8 cellular contexts compared by ENCODE assay signal in the genomic region with DNA sequence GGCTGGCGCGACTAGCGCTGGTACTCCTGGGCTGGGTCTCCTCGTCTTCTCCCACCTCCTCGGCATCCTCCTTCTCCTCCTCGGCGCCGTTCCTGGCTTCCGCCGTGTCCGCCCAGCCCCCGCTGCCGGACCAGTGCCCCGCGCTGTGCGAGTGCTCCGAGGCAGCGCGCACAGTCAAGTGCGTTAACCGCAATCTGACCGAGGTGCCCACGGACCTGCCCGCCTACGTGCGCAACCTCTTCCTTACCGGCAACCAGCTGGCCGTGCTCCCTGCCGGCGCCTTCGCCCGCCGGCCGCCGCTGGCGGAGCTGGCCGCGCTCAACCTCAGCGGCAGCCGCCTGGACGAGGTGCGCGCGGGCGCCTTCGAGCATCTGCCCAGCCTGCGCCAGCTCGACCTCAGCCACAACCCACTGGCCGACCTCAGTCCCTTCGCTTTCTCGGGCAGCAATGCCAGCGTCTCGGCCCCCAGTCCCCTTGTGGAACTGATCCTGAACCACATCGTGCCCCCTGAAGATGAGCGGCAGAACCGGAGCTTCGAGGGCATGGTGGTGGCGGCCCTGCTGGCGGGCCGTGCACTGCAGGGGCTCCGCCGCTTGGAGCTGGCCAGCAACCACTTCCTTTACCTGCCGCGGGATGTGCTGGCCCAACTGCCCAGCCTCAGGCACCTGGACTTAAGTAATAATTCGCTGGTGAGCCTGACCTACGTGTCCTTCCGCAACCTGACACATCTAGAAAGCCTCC.
DNase-seq lines count a peak whose midpoint lies in the region; ATAC-seq and TF ChIP-seq lines count a peak whose summit lies in the region.

No MANE protein-coding gene starts in this region.

- H3K27ac Mint-ChIP-seq in nephron = peak overlapping the region in 2 of 3 experiments; percentile 44 to 51

- peak overlapping the region; percentile 88 to 93 (median 91) for H3K4me3 Mint-ChIP-seq in nephron

- TF ChIP-seq CTCF in VCaP (conservative IDR thresholded peaks at IDR 0.05) (peak; percentile 14; the same call in 1 of the 2 replicates), fibroblast of mammary gland (conservative IDR thresholded peaks at IDR 0.05; ENCODE audit: control insufficient read depth, insufficient read depth, low read depth, low read length) (no peak), nephron (IDR thresholded peaks at IDR 0.05; ENCODE audit: unreplicated experiment in 3 of 3) (peak in 2 of 3 experiments; percentile 24 to 29)

- H3K9me3 Mint-ChIP-seq in nephron = no peaks in the 10 kb centered on the region

- H3K4me3 ChIP-seq in fibroblast of mammary gland (ENCODE audit: control insufficient read depth, low read depth, low read length) = peak overlapping the region; percentile 79

- DNase-seq in GM03348 (ENCODE audit: low spot score) (peak; percentile 37), fibroblast of mammary gland (ENCODE audit: low read depth) (no peak), HuH-7 (ENCODE audit: low spot score) (no peak)

- H3K36me3 Mint-ChIP-seq in nephron (ENCODE audit: low read depth) = peaks cover 7% of the 10 kb centered on the region

- ATAC-seq in HG02642 (IDR thresholded peaks at IDR 0.05; ENCODE audit: poor library complexity, unreplicated experiment) (peak; percentile 27), GM18519 (IDR thresholded peaks at IDR 0.05; ENCODE audit: low FRiP score, unreplicated experiment) (no peak), HG03520 (IDR thresholded peaks at IDR 0.05; ENCODE audit: unreplicated experiment) (no peak)

- H3K27me3 Mint-ChIP-seq in nephron (ENCODE audit: low read depth) = peaks cover 37% of the 10 kb centered on the region

- H3K27ac ChIP-seq in VCaP = no peak overlapping the region

- H3K4me1 Mint-ChIP-seq in nephron = peaks cover 25% of the 10 kb centered on the region
